Comparison of ENCODE assay signal across 17 cellular contexts in genomic region chr4:128450326-128451120, GRCh38.
"Had no signal": no experiment of that assay in that cellular context is flagged by ENCODE, and none has a peak within 500 bp of the region (broad histone marks: within the 10 kb centered on the region; RNA-seq: fewer than 3 reads in every experiment).

No MANE protein-coding gene starts in this region.

- ATAC-seq: activated CD8-positive, alpha-beta T cell treated with anti-CD3 and anti-CD28 coated beads for 36 hours; activated T-helper 17 cell treated with anti-CD3 and anti-CD28 coated beads, Interleukin-2, amount 50 U/mL, for 72 hours; body of pancreas; gastroesophageal sphincter; naive thymus-derived CD8-positive, alpha-beta T cell; stimulated activated naive B cell treated with anti-CD40 and anti-IgM and Interleukin-4, amounts not matched to agents 10 μg/mL and 1 μg/mL and 100 μg/mL, for 72 hours had no signal

- H3K4me1 ChIP-seq: parathyroid adenoma had no signal

- FAIRE-seq: urothelium cell line had no signal

- H3K27me3 ChIP-seq: body of pancreas, gastroesophageal sphincter, heart left ventricle had no signal

- H3K4me3 ChIP-seq: body of pancreas, coronary artery, gastroesophageal sphincter, heart left ventricle had no signal

- H3K27ac ChIP-seq: body of pancreas, coronary artery, gastroesophageal sphincter, parathyroid adenoma had no signal

- DNase-seq: activated CD4-positive, alpha-beta T cell treated with anti-CD3 and anti-CD28 coated beads for 48 hours; activated CD4-positive, CD25-positive, alpha-beta regulatory T cell; activated CD8-positive, alpha-beta T cell treated with anti-CD3 and anti-CD28 coated beads for 36 hours; activated naive CD4-positive, alpha-beta T cell; activated naive CD8-positive, alpha-beta T cell treated with anti-CD3 and anti-CD28 coated beads for 36 hours; activated T-cell treated with anti-CD3 and anti-CD28 coated beads, Interleukin-2, amount 50 U/mL, for 1 hour; amygdala; body of pancreas; heart left ventricle; kidney glomerular epithelial cell; naive thymus-derived CD8-positive, alpha-beta T cell; stimulated activated naive B cell treated with anti-CD40 and anti-IgM and Interleukin-4, amounts not matched to agents 10 μg/mL and 1 μg/mL and 100 μg/mL, for 72 hours had no signal

- H3K9me3 ChIP-seq: body of pancreas, gastroesophageal sphincter had no signal

- H3K36me3 ChIP-seq: gastroesophageal sphincter, heart left ventricle had no signal
